16 cellular contexts compared by ENCODE assay signal in the genomic region with DNA sequence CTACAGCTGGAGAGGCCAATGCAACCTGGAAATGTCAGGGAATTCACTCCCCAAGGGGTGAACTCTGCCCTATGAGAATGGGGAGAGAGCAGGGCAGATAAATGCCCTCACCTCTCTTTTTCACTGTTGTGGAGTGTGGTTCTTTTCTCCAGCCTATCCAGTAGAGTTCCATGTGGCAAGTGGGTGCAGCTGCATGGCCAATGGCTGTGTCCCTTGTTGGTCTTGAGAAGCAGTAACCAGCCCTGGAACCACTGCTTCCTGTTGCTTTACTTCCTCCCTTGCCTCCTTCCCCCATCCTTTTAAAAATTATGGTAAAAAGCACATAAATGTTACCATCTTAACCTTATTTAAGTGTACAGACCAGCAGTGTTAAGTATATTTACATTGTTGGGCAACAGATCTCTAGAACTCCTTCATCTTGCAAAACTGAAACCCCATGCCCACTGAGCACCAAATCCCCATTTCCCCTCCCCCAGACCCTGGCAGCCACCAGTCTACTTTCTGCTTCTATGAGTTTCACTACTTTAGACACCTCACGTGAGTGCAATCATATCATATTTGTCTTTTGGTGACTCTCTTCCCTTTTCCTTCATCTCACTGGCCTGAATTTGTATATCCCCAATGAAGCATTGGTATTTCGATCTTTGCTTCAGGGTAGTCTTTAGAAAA.
"Had no signal": no experiment of that assay in that cellular context is flagged by ENCODE, and none has a peak within 500 bp of the region (broad histone marks: within the 10 kb centered on the region; RNA-seq: fewer than 3 reads in every experiment).

No MANE protein-coding gene starts in this region.

- H3K9me3 ChIP-seq: ascending aorta, breast epithelium, heart left ventricle had no signal

- H3K4me3 ChIP-seq: ascending aorta, breast epithelium, heart left ventricle had no signal

- DNase-seq: activated B cell treated with CpG ODN at 0.5 μM for 24 hours; activated CD4-positive, alpha-beta T cell treated with anti-CD3 and anti-CD28 coated beads, Interleukin-2, amount 10 ng/mL, durations not matched to agents 24 days and 14 days; dermis blood vessel endothelial cell; heart left ventricle; immature natural killer cell; nephron progenitor cell; right cardiac atrium; small intestine; stimulated activated CD4-positive, alpha-beta T cell treated with anti-CD3 and anti-CD28 coated beads, Interleukin-4, amount 100 ng/mL, for 24 hours; stimulated activated naive CD4-positive, alpha-beta T cell had no signal

- H3K36me3 ChIP-seq: ascending aorta, breast epithelium, heart left ventricle had no signal

- H3K27me3 Mint-ChIP-seq: progenitor cell of endocrine pancreas had no signal

- H3K9me3 Mint-ChIP-seq: activated B cell treated with CpG ODN at 0.5 μM for 24 hours; activated CD4-positive, alpha-beta T cell treated with anti-CD3 and anti-CD28 coated beads, Interleukin-2, amount 10 ng/mL, durations not matched to agents 24 days and 14 days; activated T-helper 1 cell treated with anti-CD3 and anti-CD28 coated beads, Interleukin-12 subunit alpha, Interleukin-12 subunit beta, Interleukin-2, Interleukin-4 antibody, amounts not matched to agents 30 ng/mL and 10 ng/mL and 1 ng/mL, durations not matched to agents 14 hours and 24 hours and 36 hours; immature natural killer cell had no signal

- H3K27me3 ChIP-seq: ascending aorta, breast epithelium, heart left ventricle had no signal

- H3K27ac ChIP-seq: ascending aorta, breast epithelium, epithelial cell of prostate, heart left ventricle had no signal

- H3K4me1 ChIP-seq: ascending aorta, breast epithelium, heart left ventricle had no signal

- H3K4me3 Mint-ChIP-seq: activated B cell treated with CpG ODN at 0.5 μM for 24 hours; activated CD4-positive, alpha-beta T cell treated with anti-CD3 and anti-CD28 coated beads, Interleukin-2, amount 10 ng/mL, durations not matched to agents 24 days and 14 days; activated T-helper 1 cell treated with anti-CD3 and anti-CD28 coated beads, Interleukin-12 subunit alpha, Interleukin-12 subunit beta, Interleukin-2, Interleukin-4 antibody, amounts not matched to agents 30 ng/mL and 10 ng/mL and 1 ng/mL, durations not matched to agents 14 hours and 24 hours and 36 hours; immature natural killer cell; nephron progenitor cell; type B pancreatic cell had no signal

- H3K36me3 Mint-ChIP-seq: type B pancreatic cell had no signal

- H3K4me1 Mint-ChIP-seq: activated CD4-positive, alpha-beta T cell treated with anti-CD3 and anti-CD28 coated beads, Interleukin-2, amount 10 ng/mL, durations not matched to agents 24 days and 14 days had no signal

- H3K27ac Mint-ChIP-seq: activated B cell treated with CpG ODN at 0.5 μM for 24 hours; activated CD4-positive, alpha-beta T cell treated with anti-CD3 and anti-CD28 coated beads, Interleukin-2, amount 10 ng/mL, durations not matched to agents 24 days and 14 days; activated T-helper 1 cell treated with anti-CD3 and anti-CD28 coated beads, Interleukin-12 subunit alpha, Interleukin-12 subunit beta, Interleukin-2, Interleukin-4 antibody, amounts not matched to agents 30 ng/mL and 10 ng/mL and 1 ng/mL, durations not matched to agents 14 hours and 24 hours and 36 hours; immature natural killer cell; nephron progenitor cell; progenitor cell of endocrine pancreas; type B pancreatic cell had no signal

- ATAC-seq: heart left ventricle, right cardiac atrium had no signal
